1 cellular context compared by ENCODE assay signal in genomic region chr17:75753514-75754377, GRCh38.
A peak's percentile ranks its signal among the peaks of the same experiment; 100 is the strongest.
TF ChIP-seq lines count a peak whose summit lies in the region.

No MANE protein-coding gene starts in this region.

TF ChIP-seq in K562, 482 proteins besides CTCF, POLR2A, EP300 and RAD21 (continued from another document and continues in another):
- TF ChIP-seq ATF4 (CRISPR knock-in tag; IDR thresholded peaks at IDR 0.05) (no peak), ZNF280B (CRISPR knock-in tag; IDR thresholded peaks at IDR 0.05) (no peak), ZNF146 (CRISPR knock-in tag; IDR thresholded peaks at IDR 0.05; ENCODE audit: unreplicated experiment) (no peak), CBFA2T3 (IDR thresholded peaks at IDR 0.05) (no peak), POU5F1 (IDR thresholded peaks at IDR 0.05; ENCODE audit: borderline replicate concordance, low read depth, low read length, partially characterized antibody) (no peak), MCM3 (IDR thresholded peaks at IDR 0.05) (no peak), ZNF77 (CRISPR knock-in tag; IDR thresholded peaks at IDR 0.05) (no peak), ATF1 (CRISPR knock-in tag; IDR thresholded peaks at IDR 0.05) (no peak), ATF1 (tag; IDR thresholded peaks at IDR 0.05) (peak; percentile 48), ZNF324 (CRISPR knock-in tag; IDR thresholded peaks at IDR 0.05) (no peak), U2AF1 (optimal IDR thresholded peaks at IDR 0.05; ENCODE audit: low read depth, low read length) (peak; percentile 92), AFF1 (IDR thresholded peaks at IDR 0.05; ENCODE audit: low read depth in 1 of 2, partially characterized antibody in 2 of 2) (no peak), ZNF174 (CRISPR knock-in tag; IDR thresholded peaks at IDR 0.05) (no peak), ZNF444 (CRISPR knock-in tag; IDR thresholded peaks at IDR 0.05) (no peak), ZNF232 (CRISPR knock-in tag; IDR thresholded peaks at IDR 0.05) (no peak), NBN (IDR thresholded peaks at IDR 0.05; ENCODE audit: low read depth) (no peak), ETS1 (conservative IDR thresholded peaks at IDR 0.05; ENCODE audit: control insufficient read depth, low read depth, low read length) (0 out of 2 replicates have a peak, but pooled peaks have one; percentile 5), HNRNPL (IDR thresholded peaks at IDR 0.05; ENCODE audit: low read depth, low read length) (peak; percentile 80; the same call in 1 of the 2 replicates), NELFE (IDR thresholded peaks at IDR 0.05; ENCODE audit: insufficient read depth, insufficient read length) (no peak), ZNF140 (CRISPR knock-in tag; IDR thresholded peaks at IDR 0.05) (no peak), ZNF354B (CRISPR knock-in tag; IDR thresholded peaks at IDR 0.05) (no peak), ZBTB33 (CRISPR knock-in tag; IDR thresholded peaks at IDR 0.05) (peak; percentile 83), ARID3B (CRISPR knock-in tag; IDR thresholded peaks at IDR 0.05; ENCODE audit: borderline replicate concordance) (no peak), CEBPG (CRISPR knock-in tag; IDR thresholded peaks at IDR 0.05) (no peak), CEBPG (tag; conservative IDR thresholded peaks at IDR 0.05 in 1 of 2, IDR thresholded peaks at IDR 0.05 in 1 of 2) (no peak), L3MBTL2 (IDR thresholded peaks at IDR 0.05) (peak; percentile 99), COPS2 (conservative IDR thresholded peaks at IDR 0.05) (no peak), CTCFL (IDR thresholded peaks at IDR 0.05; ENCODE audit: borderline replicate concordance, insufficient read depth, low read depth, low read length, poor library complexity, severe bottlenecking) (peak; percentile 92), GABPB2 (CRISPR knock-in tag; conservative IDR thresholded peaks at IDR 0.05) (no peak), ZNF408 (CRISPR knock-in tag; IDR thresholded peaks at IDR 0.05; ENCODE audit: low read depth) (no peak), ID3 (CRISPR knock-in tag; IDR thresholded peaks at IDR 0.05) (no peak), ID3 (tag; IDR thresholded peaks at IDR 0.05) (no peak; the same call in 1 of the 2 replicates), MITF (IDR thresholded peaks at IDR 0.05) (peak; percentile 82; the same call in 1 of the 2 replicates), STAG1 (CRISPR knock-in tag; IDR thresholded peaks at IDR 0.05; ENCODE audit: borderline replicate concordance) (peak; percentile 44), SRSF9 (IDR thresholded peaks at IDR 0.05; ENCODE audit: borderline replicate concordance, low read depth, low read length) (no peak), POLR2B (IDR thresholded peaks at IDR 0.05; ENCODE audit: low read depth, partially characterized antibody) (no peak), LCOR (CRISPR knock-in tag; IDR thresholded peaks at IDR 0.05) (no peak), RCOR1 (IDR thresholded peaks at IDR 0.05; ENCODE audit: borderline replicate concordance in 1 of 2, low read depth in 2 of 2, low read length in 2 of 2) (peak in 1 of 2 experiments; percentile 39; a peak in 1 of 4 replicates), ZNF668 (CRISPR knock-in tag; IDR thresholded peaks at IDR 0.05) (no peak), BRCA1 (IDR thresholded peaks at IDR 0.05) (no peak), BRCA1 (CRISPR knock-in tag; IDR thresholded peaks at IDR 0.05) (no peak), ASH1L (IDR thresholded peaks at IDR 0.05; ENCODE audit: borderline replicate concordance, low read depth, partially characterized antibody) (no peak), SMARCA4 (IDR thresholded peaks at IDR 0.05) (0 out of 2 replicates have a peak, but pooled peaks have one; percentile 34)
